In the genomic region with DNA sequence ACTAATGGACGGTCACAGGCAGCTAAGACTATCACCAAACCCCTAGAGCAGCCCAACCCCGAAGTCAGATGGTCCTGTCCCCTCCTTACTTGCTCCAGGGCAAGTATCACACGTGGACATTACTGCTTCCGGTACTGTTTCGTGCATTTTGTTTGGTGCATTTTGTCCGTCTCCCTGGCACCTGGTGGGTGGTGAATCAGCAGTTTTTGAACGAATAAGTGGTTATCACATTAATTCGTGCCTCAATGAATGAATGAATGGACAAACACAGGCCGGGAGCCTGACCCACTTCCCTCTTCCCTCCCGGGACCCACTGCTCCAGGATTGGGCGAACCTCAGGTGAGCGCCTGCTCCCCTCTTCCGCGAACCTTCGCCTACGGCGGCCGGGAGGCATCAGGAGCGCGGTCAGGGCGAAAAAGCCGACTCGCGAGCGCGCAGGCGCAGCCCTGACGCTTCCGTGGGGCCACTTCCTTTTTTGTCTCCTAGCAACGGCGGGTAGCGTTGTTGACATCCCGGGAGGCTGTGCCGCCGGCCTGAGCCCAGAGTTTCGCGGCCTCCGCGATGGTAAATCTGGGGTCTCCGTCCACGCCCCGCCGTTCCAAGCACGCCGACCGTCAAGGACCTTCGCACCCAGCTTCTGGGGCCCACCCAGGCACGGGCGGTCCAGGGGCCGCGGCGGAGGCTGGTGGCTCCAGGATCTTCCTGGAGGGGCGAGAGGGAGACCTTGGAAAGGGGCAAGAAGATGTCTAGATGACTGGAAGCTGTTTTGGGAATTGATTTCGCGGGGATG, we compare ENCODE assay signal across 8 cellular contexts. TPM values are rescaled to one million over a fixed set of nuclear protein-coding genes. Genes with fewer than 3 reads are reported as not detected.
A peak's percentile ranks its signal among the peaks of the same experiment; 100 is the strongest.
DNase-seq lines count a peak whose midpoint lies in the region; ATAC-seq and TF ChIP-seq lines count a peak whose summit lies in the region.

DYNLRB2 (plus strand) TSS at position 478 of the 790 bp plus-strand sequence; CDS start at position 562, 84 bp downstream.

- H3K4me1 ChIP-seq in BE2C (no peaks in the 10 kb centered on the region), mononuclear cell (ENCODE audit: insufficient read depth, low read length) (peaks cover 10% of the 10 kb centered on the region)

- ATAC-seq in GM19324 (IDR thresholded peaks at IDR 0.05; ENCODE audit: low FRiP score, unreplicated experiment) = peak; percentile 95
- peak; percentile 97 for ATAC-seq in HG03520 (IDR thresholded peaks at IDR 0.05; ENCODE audit: unreplicated experiment)

- H3K27me3 ChIP-seq in BE2C = no peaks in the 10 kb centered on the region
- no peaks in the 10 kb centered on the region for H3K27me3 ChIP-seq in mononuclear cell (ENCODE audit: insufficient read depth, low read length)

- TF ChIP-seq CTCF in BE2C (IDR thresholded peaks at IDR 0.05; ENCODE audit: low read depth, low read length) (no peak), epithelial cell of proximal tubule (conservative IDR thresholded peaks at IDR 0.05; ENCODE audit: low read depth, low read length) (no peak)

- H3K9me3 ChIP-seq in BE2C (no peaks in the 10 kb centered on the region), mononuclear cell (ENCODE audit: low read depth, low read length) (no peaks in the 10 kb centered on the region)

- H3K4me3 ChIP-seq in BE2C (ENCODE audit: low read depth, low read length) (peak within 1 kb of the TSS; percentile 68), epithelial cell of proximal tubule (ENCODE audit: low read depth, low read length) (peak within 1 kb of the TSS; percentile 90), mononuclear cell (ENCODE audit: low read length) (peak within 1 kb of the TSS; percentile 67)

- H3K36me3 ChIP-seq in BE2C = no peaks in the 10 kb centered on the region

- DNase-seq in BE2C (peak; percentile 86), epithelial cell of proximal tubule (ENCODE audit: low read depth) (peak; percentile 51)
- DNase-seq in NK-92 treated with Interleukin-12 subunit alpha and Interleukin-12 subunit beta, amount 100 ng/mL, for 24 hours (lab: John Stamatoyannopoulos, UW) = peak; percentile 85
- DNase-seq in activated T-cell treated with anti-CD3 and anti-CD28 coated beads, Interleukin-2, amount 50 U/mL, for 1 hour = peak; percentile 91
- DNase-seq in stimulated activated CD8-positive, alpha-beta memory T cell treated with anti-CD3 and anti-CD28 coated beads, Interleukin-2, amount 100 ng/mL, for 1 hour (ENCODE audit: low read depth in 2 of 2) = peak; percentile 79 to 82

RNA-seq across cellular contexts. Expression of gene DYNLRB2, which starts in this region (rescaled TPM):
- polyA plus RNA-seq in BE2C (2012; ENCODE audit: insufficient read depth, insufficient read length, low read depth) = not detected
- total RNA-seq in epithelial cell of proximal tubule (not detected in 2 replicates), mononuclear cell (not detected)

Comparison
In these comparisons a context has a peak if more than half of its experiments do, and no peak if none do; other contexts are left out.
1. Peak in every context shown above with its lines: DNase-seq, ATAC-seq and H3K4me3 ChIP-seq.
2. Peak in DNase-seq and H3K4me3 ChIP-seq in epithelial cell of proximal tubule; RNA of the gene not detected or under 1 TPM.